Comparison of ENCODE assay signal across 35 cellular contexts in the genomic region with DNA sequence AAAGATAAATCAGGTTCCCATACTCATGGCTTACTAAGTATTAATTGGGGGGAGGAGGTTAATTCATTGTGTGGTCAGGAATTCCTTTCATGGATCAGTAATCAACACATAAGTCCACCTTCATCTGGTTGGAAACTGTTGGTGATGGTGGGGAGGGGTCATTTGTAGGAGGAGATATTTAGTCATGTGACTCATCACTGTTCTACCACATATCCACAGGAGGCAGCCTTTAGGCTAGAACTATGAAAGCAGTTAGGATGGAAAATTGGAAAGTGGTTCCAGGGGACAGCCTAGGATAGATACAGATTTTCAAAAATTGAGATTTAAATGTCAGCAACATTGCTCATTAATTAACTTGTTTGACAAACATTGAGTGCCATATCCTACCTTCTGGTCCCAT.
"Had no signal": no experiment of that assay in that cellular context is flagged by ENCODE, and none has a peak within 500 bp of the region (broad histone marks: within the 10 kb centered on the region; RNA-seq: fewer than 3 reads in every experiment).

No MANE protein-coding gene starts in this region.

- H3K36me3 ChIP-seq: MG63 had no signal

- H3K4me3 ChIP-seq: MG63 had no signal

- H3K9me3 ChIP-seq: MG63 had no signal

- DNase-seq: Karpas-422, Kasumi-1, MG63, MM.1S, MV-4-11, NCI-H1048, NCI-H1092, NCI-H1092 treated with DMSO at 0.1 percent for 48 hours, NCI-H1105, NCI-H1105 treated with DMSO at 0.1 percent for 48 hours, NCI-H1417, NCI-H1417 treated with DMSO at 0.1 percent for 48 hours, NCI-H1436, NCI-H1436 treated with DMSO at 0.1 percent for 48 hours, NCI-H146, NCI-H1694, NCI-H1694 treated with DMSO at 0.1 percent for 48 hours, NCI-H187, NCI-H187 treated with DMSO at 0.1 percent for 48 hours, NCI-H1930, NCI-H2029, NCI-H2029 treated with DMSO at 0.1 percent for 48 hours, NCI-H2081, NCI-H2081 treated with DMSO at 0.1 percent for 48 hours, NCI-H2107, NCI-H2171, NCI-H2171 treated with DMSO at 0.1 percent for 48 hours, NCI-H2227 treated with DMSO at 0.1 percent for 48 hours, NCI-H226, NCI-H345, NCI-H446, NCI-H446 treated with DMSO at 0.1 percent for 48 hours, NCI-H510A, NCI-H510A treated with DMSO at 0.1 percent for 48 hours, NCI-H524 had no signal
